11 cellular contexts compared by ENCODE assay signal in genomic region chr2:228446732-228447131, GRCh38.
DNase-seq lines count a peak whose midpoint lies in the region; ATAC-seq lines count a peak whose summit lies in the region.
"Had no signal": no experiment of that assay in that cellular context is flagged by ENCODE, and none has a peak within 500 bp of the region (broad histone marks: within the 10 kb centered on the region; RNA-seq: fewer than 3 reads in every experiment).

No MANE protein-coding gene starts in this region.

- DNase-seq in DMS79 treated with DMSO at 0.1 percent for 48 hours (lab: John Stamatoyannopoulos, UW) (peak; percentile 94), NCI-H128 (lab: John Stamatoyannopoulos, UW; ENCODE audit: unreplicated experiment) (peak; percentile 51), RPMI8226 (peak; percentile 21), medulla oblongata (ENCODE audit: extremely low spot score) (peak; percentile 28), GM19238 (ENCODE audit: insufficient read length, low spot score) (no peak)
- DNase-seq in activated CD4-positive, alpha-beta T cell treated with anti-CD3 and anti-CD28 coated beads for 4 hours: no peak
- DNase-seq: activated T-cell treated with anti-CD3 and anti-CD28 coated beads, Interleukin-2, amount 50 U/mL, for 48 hours; CD4-positive, CD25-positive, alpha-beta regulatory T cell; naive B cell had no signal

- ATAC-seq in HG03565 (IDR thresholded peaks at IDR 0.05; ENCODE audit: unreplicated experiment) (no peak), HG02840 (IDR thresholded peaks at IDR 0.05; ENCODE audit: low FRiP score, unreplicated experiment) (no peak)

Comparison
In these comparisons a context has a peak if more than half of its experiments do, and no peak if none do; other contexts are left out.
1. DNase-seq: peak in DMS79 treated with DMSO at 0.1 percent for 48 hours (single experiment), NCI-H128 (single experiment), RPMI8226 (single experiment) and medulla oblongata (single experiment); none in activated CD4-positive, alpha-beta T cell treated with anti-CD3 and anti-CD28 coated beads for 4 hours (0 of 2) and GM19238 (single experiment).